Comparison of ENCODE assay signal across 21 cellular contexts in the genomic region with DNA sequence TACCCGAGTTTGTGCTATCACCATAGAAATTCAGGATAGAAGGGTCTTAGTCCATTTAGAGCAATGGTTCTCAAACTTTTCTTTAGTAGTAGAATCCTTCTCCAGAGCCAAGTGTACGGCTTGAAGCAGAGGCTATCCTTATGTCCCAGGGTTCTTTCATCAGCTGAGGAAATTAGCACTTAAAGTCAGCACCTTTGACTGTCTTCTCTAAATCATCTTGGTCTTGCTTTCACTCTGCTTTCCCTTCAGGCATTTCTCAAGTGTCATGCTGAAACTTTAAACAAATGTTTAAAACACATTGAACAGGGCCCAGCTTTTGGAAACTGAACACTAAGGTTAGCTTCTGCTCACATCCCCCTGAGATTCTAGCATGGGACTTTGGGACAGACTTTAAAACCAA.
DNase-seq lines count a peak whose midpoint lies in the region; ATAC-seq, FAIRE-seq and TF ChIP-seq lines count a peak whose summit lies in the region.
"Had no signal": no experiment of that assay in that cellular context is flagged by ENCODE, and none has a peak within 500 bp of the region (broad histone marks: within the 10 kb centered on the region; RNA-seq: fewer than 3 reads in every experiment).

No MANE protein-coding gene starts in this region.

- no peak for FAIRE-seq in HTR-8/SVneo (lab: Jason Lieb, UNC)
- FAIRE-seq: GM19239, islet of Langerhans had no signal

- no peak for DNase-seq in AG04450 (ENCODE audit: low read depth, low spot score)
- no peak for DNase-seq in ascending aorta (ENCODE audit: low spot score in 2 of 2)
- DNase-seq in left kidney (ENCODE audit: low read depth, low spot score): peak; percentile 45
- DNase-seq in stomach: no peak
- no peak for DNase-seq in testis
- DNase-seq in NCI-H1436 treated with DMSO at 0.1 percent for 48 hours (lab: John Stamatoyannopoulos, UW): no peak
- no peak for DNase-seq in HTR-8/SVneo (ENCODE audit: insufficient read length, low spot score)
- DNase-seq: activated naive CD4-positive, alpha-beta T cell; amniotic stem cell; DMS 273 treated with DMSO at 0.1 percent for 48 hours; HCEC 1CT; hippocampal formation; natural killer cell; NCI-H1417; NCI-H526 treated with DMSO at 0.1 percent for 48 hours; psoas muscle; T-helper 1 cell had no signal

- CTCF ChIA-PET in AG04450 (lab: Charles Lee): no interaction called here

- WGBS in stomach, 5 donors: 75 to 84% (median 78%) methylated on average over 2 of the region's 2 CpGs
- 66 to 74% methylated on average over 2 of the region's 2 CpGs for WGBS in testis, 2 donors

- POLR2A ChIA-PET in AG04450 (lab: Yijun Ruan, JAX): interaction anchor here (1.7 kb wide), 1 partner anchor 12 kb away, joined by 5 read pairs; no protein-coding TSS in a partner anchor

- TF ChIP-seq CTCF in AG04450 (IDR thresholded peaks at IDR 0.05; ENCODE audit: low read depth, low read length) (no peak), ascending aorta (IDR thresholded peaks at IDR 0.05) (no peak), stomach (IDR thresholded peaks at IDR 0.05) (no peak), testis (IDR thresholded peaks at IDR 0.05) (no peak)

- H3K27ac ChIP-seq in AG04450 (ENCODE audit: low read depth, low read length): peak overlapping the region; percentile 55
- peak overlapping the region; percentile 73 to 83 for H3K27ac ChIP-seq in ascending aorta
- peak overlapping the region in 4 of 5 donors; percentile 16 to 88 (median 80) for H3K27ac ChIP-seq in stomach
- H3K27ac ChIP-seq in testis: no peak overlapping the region

- no peak overlapping the region for H3K4me3 ChIP-seq in AG04450 (ENCODE audit: low read depth, low read length)
- no peak overlapping the region for H3K4me3 ChIP-seq in ascending aorta
- no peak overlapping the region for H3K4me3 ChIP-seq in stomach
- H3K4me3 ChIP-seq in testis: no peak overlapping the region
- H3K4me3 ChIP-seq: psoas muscle had no signal

- H3K9me3 ChIP-seq in AG04450 (ENCODE audit: control insufficient read depth, insufficient read depth, low read length): no peaks in the 10 kb centered on the region
- no peaks in the 10 kb centered on the region for H3K9me3 ChIP-seq in ascending aorta
- H3K9me3 ChIP-seq in stomach: no peaks in the 10 kb centered on the region
- H3K9me3 ChIP-seq in testis: no peaks in the 10 kb centered on the region
- H3K9me3 ChIP-seq: psoas muscle had no signal

- ATAC-seq in HG03457 (IDR thresholded peaks at IDR 0.05; ENCODE audit: unreplicated experiment): no peak
- ATAC-seq: natural killer cell, psoas muscle, Right ventricle myocardium inferior had no signal

- intact Hi-C loops in ascending aorta (cut with DNase I) (no loop called here), stomach (cut with DNase I; ENCODE audit: low total_unique reads) (no loop called here), testis (cut with DNase I; ENCODE audit: low total_unique reads) (no loop called here)

- H3K36me3 ChIP-seq in ascending aorta (no peaks in the 10 kb centered on the region), stomach (no peaks in the 10 kb centered on the region), testis (ENCODE audit: low read depth, missing control alignments) (no peaks in the 10 kb centered on the region)

- no peak for TF ChIP-seq POLR2A in stomach (IDR thresholded peaks at IDR 0.05)
- TF ChIP-seq POLR2A in testis (IDR thresholded peaks at IDR 0.05): no peak

- TF ChIP-seq EP300 in stomach (IDR thresholded peaks at IDR 0.05): no peak

- H3K4me1 ChIP-seq in ascending aorta (peaks cover 18 to 50% of the 10 kb centered on the region in 2 donors), stomach (peaks cover 23 to 65% (median 49%) of the 10 kb centered on the region in 4 donors), testis (peaks cover 29% of the 10 kb centered on the region)

- no peaks in the 10 kb centered on the region for H3K27me3 ChIP-seq in AG04450 (ENCODE audit: control insufficient read depth, insufficient read depth, low read length)
- no peaks in the 10 kb centered on the region for H3K27me3 ChIP-seq in ascending aorta
- H3K27me3 ChIP-seq in stomach: no peaks in the 10 kb centered on the region
- no peaks in the 10 kb centered on the region for H3K27me3 ChIP-seq in testis

Comparison
In these comparisons a context has a peak if more than half of its experiments do, and no peak if none do; other contexts are left out.
1. H3K27ac ChIP-seq: peak in AG04450 (single experiment), ascending aorta (2 of 2) and stomach (4 of 5); none in testis (0 of 2).